In the genomic region with DNA sequence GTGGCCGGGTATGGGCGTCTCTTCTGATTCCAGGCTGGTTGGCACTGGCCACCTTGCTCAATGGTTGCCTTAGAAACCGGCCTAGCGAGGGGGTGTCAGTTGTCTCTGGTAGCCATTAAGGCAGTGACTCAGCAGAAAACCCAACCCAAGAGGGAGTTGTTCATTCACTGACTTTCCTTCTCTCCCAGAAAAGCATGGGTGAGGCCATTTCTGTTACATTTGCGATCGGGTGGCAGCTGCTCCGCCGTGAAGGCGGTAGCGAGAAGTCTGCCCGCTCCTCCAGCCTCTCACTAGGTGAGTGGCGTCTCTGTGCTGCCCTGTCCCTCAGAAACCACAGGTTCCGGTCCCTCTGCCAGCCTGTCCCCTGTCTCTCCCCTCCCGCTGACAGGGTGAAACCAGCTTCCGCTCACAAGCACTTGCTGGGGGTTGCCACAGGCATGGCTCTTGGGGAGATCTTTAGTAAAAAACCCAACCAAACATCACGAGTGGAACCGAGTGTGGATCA, we compare ENCODE assay signal across 7 cellular contexts. TPM values are rescaled to one million over a fixed set of nuclear protein-coding genes. Genes with fewer than 3 reads are reported as not detected.
DNase-seq lines count a peak whose midpoint lies in the region; ATAC-seq, FAIRE-seq and TF ChIP-seq lines count a peak whose summit lies in the region.

No MANE protein-coding gene starts in this region.

- H3K27me3 ChIP-seq in HL-60 (ENCODE audit: insufficient read depth, poor library complexity, severe bottlenecking) (no peaks in the 10 kb centered on the region), bronchial epithelial cell (ENCODE audit: control insufficient read depth, insufficient read depth, low read length) (no peaks in the 10 kb centered on the region), lung (ENCODE audit: control insufficient read depth, insufficient read depth) (no peaks in the 10 kb centered on the region)

- peak; percentile 59 for ATAC-seq in lung (ENCODE audit: insufficient read depth, low FRiP score)
- no peak for ATAC-seq in GM18873 (IDR thresholded peaks at IDR 0.05; ENCODE audit: low FRiP score, unreplicated experiment)

- 40 to 74% methylated on average over 13 to 17 of the region's 17 CpGs for WGBS in lung, 2 donors

- H3K36me3 ChIP-seq in bronchial epithelial cell (ENCODE audit: control insufficient read depth, insufficient read depth, low read length), result no peaks in the 10 kb centered on the region
- no peaks in the 10 kb centered on the region for H3K36me3 ChIP-seq in lung (ENCODE audit: control insufficient read depth in 2 of 2, insufficient read depth in 2 of 2, low read length in 2 of 2)

- peaks cover 0 to 9% of the 10 kb centered on the region in 2 donors for H3K9me3 ChIP-seq in lung (ENCODE audit: control insufficient read depth in 2 of 2, insufficient read depth in 1 of 2, low read length in 1 of 2)

- no peak overlapping the region for H3K4me3 ChIP-seq in HL-60 (replicated peaks; ENCODE audit: insufficient read depth, low read length)
- H3K4me3 ChIP-seq in bronchial epithelial cell (ENCODE audit: low read depth, low read length), result no peak overlapping the region
- H3K4me3 ChIP-seq in lung, result no peak overlapping the region

- H3K27ac ChIP-seq in HL-60 (replicated peaks) (peak overlapping the region; percentile 94), lung (ENCODE audit: low read depth in 1 of 2, low read length in 1 of 2) (peak overlapping the region in 1 of 2 donors; percentile 12)

- H3K4me1 ChIP-seq in lung (ENCODE audit: control insufficient read depth in 2 of 2, insufficient read depth in 2 of 2, low read length in 2 of 2), result no peaks in the 10 kb centered on the region

- no peak for TF ChIP-seq POLR2A in GM12892 (IDR thresholded peaks at IDR 0.05; ENCODE audit: low read depth, low read length)

- FAIRE-seq in GM12892 (lab: Jason Lieb, UNC) (peak; percentile 82), bronchial epithelial cell (lab: Jason Lieb, UNC) (no peak)

- TF ChIP-seq CTCF in HL-60 (IDR thresholded peaks at IDR 0.05; ENCODE audit: insufficient read depth, low read length) (no peak), bronchial epithelial cell (IDR thresholded peaks at IDR 0.05; ENCODE audit: insufficient read depth, low read length, severe bottlenecking) (no peak), lung (IDR thresholded peaks at IDR 0.05; ENCODE audit: control extremely low read depth, extremely low read depth) (no peak)

- DNase-seq in GM12892 (ENCODE audit: insufficient read length) (no peak), HL-60 (ENCODE audit: low read depth in 1 of 2, low spot score in 1 of 2) (peak; percentile 70 to 92), RPMI7951 (ENCODE audit: low read depth) (peak; percentile 77), bronchial epithelial cell (ENCODE audit: low read depth) (peak; percentile 48), lung (ENCODE audit: low spot score) (no peak), SHP77 treated with DMSO at 0.1 percent for 48 hours (lab: John Stamatoyannopoulos, UW) (no peak)

RNA-seq across cellular contexts. Expression of a gene that starts 17.4 kb away (rescaled TPM):
- polyA plus RNA-seq in GM12892 (2012; ENCODE audit: missing spikeins), result 25.9 TPM
- 38.1 and 44.2 TPM in 2 replicates for total RNA-seq in RPMI7951 (2014; rRNA removed; shearing (Covaris generic))
- 114 and 119 TPM in 2 replicates for total RNA-seq in bronchial epithelial cell
- total RNA-seq in lung, result 100 to 1,000 TPM in 1 of 2 donors, 10 to 100 TPM in 1; 24.6 to 153 TPM
- polyA plus RNA-seq in lung, result 100 to 1,000 TPM in 1 of 2 donors, 10 to 100 TPM in 1; 64.5 to 131 TPM

RNA-seq across cellular contexts. Expression of a gene that starts 29.7 kb away (rescaled TPM):
- 2.2 TPM for polyA plus RNA-seq in GM12892 (2012; ENCODE audit: missing spikeins)
- 5.8 and 6.6 TPM in 2 replicates for total RNA-seq in RPMI7951 (2014; rRNA removed; shearing (Covaris generic))
- total RNA-seq in bronchial epithelial cell, result 4.0 and 5.3 TPM in 2 replicates
- total RNA-seq in lung, result 10 to 100 TPM in 1 of 2 donors, 1 to 10 TPM in 1; 1.8 to 11.4 TPM
- 1 to 10 TPM; 3.1 to 8.6 TPM for polyA plus RNA-seq in lung

RNA-seq across cellular contexts. Expression of a gene that starts 30.6 kb away (rescaled TPM):
- 13.3 TPM for polyA plus RNA-seq in GM12892 (2012; ENCODE audit: missing spikeins)
- 21.6 and 23.6 TPM in 2 replicates for total RNA-seq in RPMI7951 (2014; rRNA removed; shearing (Covaris generic))
- total RNA-seq in bronchial epithelial cell, result 5.5 and 7.3 TPM in 2 replicates
- total RNA-seq in lung, result 10 to 100 TPM; 25.3 to 59.4 TPM
- 10 to 100 TPM; 10.7 to 22.9 TPM for polyA plus RNA-seq in lung

RNA-seq across cellular contexts. Expression of a gene that starts 57.8 kb away (rescaled TPM):
- 3.7 TPM for polyA plus RNA-seq in GM12892 (2012; ENCODE audit: missing spikeins)
- 1.7 and 1.9 TPM in 2 replicates for total RNA-seq in RPMI7951 (2014; rRNA removed; shearing (Covaris generic))
- total RNA-seq in bronchial epithelial cell (5.5 and 10.3 TPM in 2 replicates), lung (10 to 100 TPM; 16.6 to 53.5 TPM)
- 10 to 100 TPM; 70.4 to 90.8 TPM for polyA plus RNA-seq in lung

Comparison
In these comparisons a context has a peak if more than half of its experiments do, and no peak if none do; other contexts are left out.
1. DNase-seq: peak in HL-60 (2 of 2), RPMI7951 (single experiment) and bronchial epithelial cell (single experiment); none in GM12892 (single experiment), lung (single experiment) and SHP77 treated with DMSO at 0.1 percent for 48 hours (single experiment).